In genomic region chr1:239899747-239900146, GRCh38 we compare ENCODE assay signal across 24 cellular contexts.
A peak's percentile ranks its signal among the peaks of the same experiment; 100 is the strongest.
DNase-seq lines count a peak whose midpoint lies in the region; ATAC-seq, FAIRE-seq and TF ChIP-seq lines count a peak whose summit lies in the region.
"Had no signal": no experiment of that assay in that cellular context is flagged by ENCODE, and none has a peak within 500 bp of the region (broad histone marks: within the 10 kb centered on the region; RNA-seq: fewer than 3 reads in every experiment).

No MANE protein-coding gene starts in this region.

- H3K9me3 ChIP-seq in esophagus muscularis mucosa (no peaks in the 10 kb centered on the region), HepG2 (ENCODE audit: low read length) (no peaks in the 10 kb centered on the region), small intestine (ENCODE audit: control insufficient read depth, low read depth) (no peaks in the 10 kb centered on the region), lower lobe of right lung (no peaks in the 10 kb centered on the region)

- H3K27ac ChIP-seq in esophagus muscularis mucosa (replicated peaks in 1 of 4) = no peak overlapping the region
- no peak overlapping the region for H3K27ac ChIP-seq in HepG2 (ENCODE audit: extremely low read length, insufficient read depth, low read length)
- H3K27ac ChIP-seq in small intestine (ENCODE audit: low read depth in 1 of 2, low read length in 1 of 2) = no peak overlapping the region
- no peak overlapping the region for H3K27ac ChIP-seq in lower lobe of right lung
- H3K27ac ChIP-seq: BLaER1 treated with 17β-estradiol and CSF1 and Interleukin-3, amounts not matched to agents 10 nM and 100 nM; HL-60; RWPE1 had no signal

- WGBS in esophagus muscularis mucosa = 87% methylated on average over 3 of the region's 3 CpGs
- WGBS in HepG2 (ENCODE audit: low lambda C conversion rate) = 3% methylated on average over 3 of the region's 3 CpGs
- WGBS in small intestine, 3 donors = 71 to 85% (median 73%) methylated on average over 3 of the region's 3 CpGs

- no peaks in the 10 kb centered on the region for H3K27me3 ChIP-seq in esophagus muscularis mucosa
- peaks cover 0 to under 1% of the 10 kb centered on the region in 2 experiments; a peak in 1 of 5 replicates for H3K27me3 ChIP-seq in HepG2 (ENCODE audit: control insufficient read depth in 1 of 2, insufficient read depth in 2 of 2, low read length in 2 of 2)
- no peaks in the 10 kb centered on the region for H3K27me3 ChIP-seq in small intestine (ENCODE audit: control insufficient read depth in 2 of 2, insufficient read depth in 2 of 2, low read length in 2 of 2)
- H3K27me3 ChIP-seq in lower lobe of right lung (ENCODE audit: low read depth) = no peaks in the 10 kb centered on the region
- H3K27me3 ChIP-seq: BLaER1 treated with 17β-estradiol and CSF1 and Interleukin-3, amounts not matched to agents 10 nM and 100 nM had no signal

- no peak overlapping the region for H3K4me2 ChIP-seq in HepG2 (ENCODE audit: low read depth, low read length)
- H3K4me2 ChIP-seq: BLaER1 treated with 17β-estradiol and CSF1 and Interleukin-3, amounts not matched to agents 10 nM and 100 nM had no signal

- no peak for TF ChIP-seq RAD21 in HepG2 (CRISPR knock-in tag; IDR thresholded peaks at IDR 0.05)

- POLR2A ChIA-PET in HepG2 (lab: Yijun Ruan, JAX) = no interaction called here

- H3K9ac ChIP-seq in HepG2 (ENCODE audit: insufficient read depth, low read depth, low read length) = no peak overlapping the region
- H3K9ac ChIP-seq: BLaER1 treated with 17β-estradiol and CSF1 and Interleukin-3, amounts not matched to agents 10 nM and 100 nM had no signal

- FAIRE-seq in HepG2 (lab: Jason Lieb, UNC) (no peak), small intestine (lab: Jason Lieb, UNC) (no peak)
- FAIRE-seq: GM12878 had no signal

- TF ChIP-seq CTCF in esophagus muscularis mucosa (IDR thresholded peaks at IDR 0.05) (no peak), HepG2 (CRISPR knock-in tag; IDR thresholded peaks at IDR 0.05) (no peak), lower lobe of right lung (IDR thresholded peaks at IDR 0.05) (no peak)

- no peaks in the 10 kb centered on the region for H4K20me1 ChIP-seq in HepG2 (ENCODE audit: insufficient read depth, low read length)
- H4K20me1 ChIP-seq: BLaER1 treated with 17β-estradiol and CSF1 and Interleukin-3, amounts not matched to agents 10 nM and 100 nM had no signal

- H3K4me3 ChIP-seq in esophagus muscularis mucosa (no peak overlapping the region), HepG2 (replicated peaks in 1 of 3; ENCODE audit: insufficient read depth in 1 of 3, low read depth in 2 of 3, low read length in 3 of 3) (no peak overlapping the region), small intestine (ENCODE audit: low read depth in 1 of 2, low read length in 2 of 2) (no peak overlapping the region), lower lobe of right lung (no peak overlapping the region)
- H3K4me3 ChIP-seq: BLaER1 treated with 17β-estradiol and CSF1 and Interleukin-3, amounts not matched to agents 10 nM and 100 nM; GM12878 had no signal

- no peak overlapping the region for H2AFZ ChIP-seq in HepG2 (ENCODE audit: low read length)

- in situ Hi-C loops in HepG2 (cut with HindIII; ENCODE audit: extremely low pct_ligation_motif_present, low pct_unique_long_range_greater_than_20kb) = loop anchor here (25.0 kb wide), 1 partner anchor 487 kb away; no protein-coding TSS in a partner anchor

- no peaks in the 10 kb centered on the region for H3K79me2 ChIP-seq in HepG2 (ENCODE audit: insufficient read depth, low read length)

- H3K4me1 ChIP-seq in esophagus muscularis mucosa (peaks cover 0 to 25% (median 24%) of the 10 kb centered on the region in 4 donors), HepG2 (ENCODE audit: insufficient read depth, low read length) (no peaks in the 10 kb centered on the region), small intestine (ENCODE audit: control insufficient read depth in 2 of 2, insufficient read depth in 1 of 2, low read depth in 1 of 2, low read length in 1 of 2) (no peaks in the 10 kb centered on the region), lower lobe of right lung (peaks cover 11% of the 10 kb centered on the region)

- TF ChIP-seq POLR2A in esophagus muscularis mucosa (IDR thresholded peaks at IDR 0.05; ENCODE audit: low read depth) = no peak
- TF ChIP-seq POLR2A in HepG2 (IDR thresholded peaks at IDR 0.05; ENCODE audit: insufficient read depth in 1 of 2, low read depth in 2 of 2, low read length in 2 of 2) = no peak

- ATAC-seq in HepG2 = peak; percentile 80
- no peak for ATAC-seq in lower lobe of right lung
- ATAC-seq in GM19452 (IDR thresholded peaks at IDR 0.05; ENCODE audit: unreplicated experiment) = no peak
- ATAC-seq: GM12878, HCT116 had no signal

- TF ChIP-seq EP300 in esophagus muscularis mucosa (IDR thresholded peaks at IDR 0.05) = no peak
- TF ChIP-seq EP300 in HepG2 (IDR thresholded peaks at IDR 0.05; ENCODE audit: low read depth in 2 of 2, low read length in 2 of 2) = no peak
- TF ChIP-seq EP300 in HepG2 (CRISPR knock-in tag; IDR thresholded peaks at IDR 0.05; ENCODE audit: borderline replicate concordance) = no peak

- intact Hi-C loops in esophagus muscularis mucosa (cut with DNase I) = loop anchor here (2.0 to 5.0 kb wide), 2 partner anchors 492 to 513 kb away; partner anchors contain the start of gene CHRM3
- intact Hi-C loops in HepG2 (cut with micrococcal nuclease; ENCODE audit: unreplicated experiment) = no loop called here
- intact Hi-C loops in lower lobe of right lung (cut with DNase I) = loop anchor here (10.0 kb wide), 1 partner anchor 495 kb away; no protein-coding TSS in a partner anchor
- intact Hi-C loops in posterior vena cava (cut with DNase I) = no loop called here

- CTCF ChIA-PET in HepG2 (lab: Yijun Ruan, JAX; ENCODE audit: low intra/inter-chr PET ratio, low total read pairs) = no interaction called here

- H3K36me3 ChIP-seq in esophagus muscularis mucosa = no peaks in the 10 kb centered on the region
- no peaks in the 10 kb centered on the region for H3K36me3 ChIP-seq in HepG2 (replicated peaks in 1 of 2; ENCODE audit: control insufficient read depth in 1 of 2, insufficient read depth in 2 of 2, low read length in 2 of 2)
- H3K36me3 ChIP-seq in small intestine (ENCODE audit: control insufficient read depth in 2 of 2, insufficient read depth in 2 of 2, low read length in 2 of 2) = no peaks in the 10 kb centered on the region
- H3K36me3 ChIP-seq in lower lobe of right lung = no peaks in the 10 kb centered on the region
- H3K36me3 ChIP-seq: BLaER1 treated with 17β-estradiol and CSF1 and Interleukin-3, amounts not matched to agents 10 nM and 100 nM had no signal

- DNase-seq in HT-29 (ENCODE audit: low spot score) (peak; percentile 9), esophagus muscularis mucosa (ENCODE audit: extremely low spot score) (peak; percentile 77), HepG2 (ENCODE audit: low spot score) (peak; percentile 9), small intestine (peak; percentile 16), lower lobe of right lung (no peak), posterior vena cava (ENCODE audit: low spot score) (no peak)
- DNase-seq: 8988T; CD4-positive, alpha-beta memory T cell; DND-41; GOT3; MV-4-11; NCI-H1105 treated with DMSO at 0.1 percent for 48 hours; NCI-H2029 treated with DMSO at 0.1 percent for 48 hours; NCI-H226; NCI-H510A treated with DMSO at 0.1 percent for 48 hours; NCI-H774; NK-92 treated with Interleukin-12 subunit alpha and Interleukin-12 subunit beta, amount 100 ng/mL, for 24 hours; SHP77 treated with DMSO at 0.1 percent for 48 hours had no signal

- BruUV-seq in HepG2 (replicated peaks; lab: Mats Ljungman, UMichigan) = no TSS peak

TF ChIP-seq in HepG2, 621 proteins besides CTCF, POLR2A, EP300 and RAD21 (continues in another document):
- TF ChIP-seq SUZ12 (IDR thresholded peaks at IDR 0.05; ENCODE audit: low read depth, low read length) (no peak), ZNF280D (CRISPR knock-in tag; IDR thresholded peaks at IDR 0.05) (no peak), ZBTB39 (CRISPR knock-in tag; IDR thresholded peaks at IDR 0.05) (no peak), TBP (CRISPR knock-in tag; IDR thresholded peaks at IDR 0.05) (no peak)

Comparison
In these comparisons a context has a peak if more than half of its experiments do, and no peak if none do; other contexts are left out.
1. DNase-seq: peak in HT-29 (single experiment), esophagus muscularis mucosa (single experiment), HepG2 (single experiment) and small intestine (single experiment); none in lower lobe of right lung (single experiment) and posterior vena cava (single experiment).
2. intact Hi-C loops: an anchor here in esophagus muscularis mucosa (2.0 to 5.0 kb wide) and lower lobe of right lung (10.0 kb wide); none called in HepG2 and posterior vena cava.